ENCODE assay signal across 11 cellular contexts in genomic region chr17:1563786-1564613, GRCh38. TPM values are rescaled to one million over a fixed set of nuclear protein-coding genes. Genes with fewer than 3 reads are reported as not detected.
DNase-seq lines count a peak whose midpoint lies in the region; TF ChIP-seq lines count a peak whose summit lies in the region.
"Had no signal": no experiment of that assay in that cellular context is flagged by ENCODE, and none has a peak within 500 bp of the region (broad histone marks: within the 10 kb centered on the region; RNA-seq: fewer than 3 reads in every experiment).

No MANE protein-coding gene starts in this region.

- H3K4me1 ChIP-seq in thyroid gland = peaks cover 33% of the 10 kb centered on the region in 2 donors
- H3K4me1 ChIP-seq in uterus = peaks cover 0 to 18% of the 10 kb centered on the region in 2 donors

- H3K27ac ChIP-seq in thyroid gland (peak overlapping the region in 1 of 3 donors; percentile 81), uterus (no peak overlapping the region)

- H3K36me3 ChIP-seq in thyroid gland = no peaks in the 10 kb centered on the region
- no peaks in the 10 kb centered on the region for H3K36me3 ChIP-seq in uterus

- H3K9me3 ChIP-seq in thyroid gland (no peaks in the 10 kb centered on the region), uterus (no peaks in the 10 kb centered on the region)

- peak overlapping the region; percentile 46 for H3K4me3 Mint-ChIP-seq in activated naive CD8-positive, alpha-beta T cell
- no peak overlapping the region for H3K4me3 Mint-ChIP-seq in activated naive CD8-positive, alpha-beta T cell treated with anti-CD3 and anti-CD28 coated beads for 36 hours
- H3K4me3 Mint-ChIP-seq in glutamatergic neuron (ENCODE audit: unreplicated experiment) = peak overlapping the region; percentile 23

- WGBS in thyroid gland, 2 donors = 54 to 59% methylated on average over 19 of the region's 19 CpGs

- H3K27me3 ChIP-seq in thyroid gland = no peaks in the 10 kb centered on the region
- no peaks in the 10 kb centered on the region for H3K27me3 ChIP-seq in uterus

- H3K4me3 ChIP-seq in thyroid gland (replicated peaks in 1 of 3) (no peak overlapping the region), uterus (no peak overlapping the region)

- H3K36me3 Mint-ChIP-seq in activated naive CD8-positive, alpha-beta T cell = no peaks in the 10 kb centered on the region
- H3K36me3 Mint-ChIP-seq in activated naive CD8-positive, alpha-beta T cell treated with anti-CD3 and anti-CD28 coated beads for 36 hours = peaks cover 2% of the 10 kb centered on the region
- H3K36me3 Mint-ChIP-seq in glutamatergic neuron (ENCODE audit: unreplicated experiment) = no peaks in the 10 kb centered on the region

- no peaks in the 10 kb centered on the region for H3K9me3 Mint-ChIP-seq in activated naive CD8-positive, alpha-beta T cell (ENCODE audit: low read depth)
- no peaks in the 10 kb centered on the region for H3K9me3 Mint-ChIP-seq in activated naive CD8-positive, alpha-beta T cell treated with anti-CD3 and anti-CD28 coated beads for 36 hours
- peaks cover 3% of the 10 kb centered on the region for H3K9me3 Mint-ChIP-seq in glutamatergic neuron (ENCODE audit: unreplicated experiment)

- intact Hi-C loops in thyroid gland (cut with DNase I) (no loop called here), uterus (cut with DNase I; ENCODE audit: low total_unique reads) (no loop called here)

- H3K27ac Mint-ChIP-seq in activated naive CD8-positive, alpha-beta T cell = no peak overlapping the region
- no peak overlapping the region for H3K27ac Mint-ChIP-seq in activated naive CD8-positive, alpha-beta T cell treated with anti-CD3 and anti-CD28 coated beads for 36 hours
- peak overlapping the region; percentile 14 for H3K27ac Mint-ChIP-seq in glutamatergic neuron (ENCODE audit: unreplicated experiment)

- TF ChIP-seq POLR2A in thyroid gland (IDR thresholded peaks at IDR 0.05) (peak in 1 of 2 donors; percentile 16), uterus (IDR thresholded peaks at IDR 0.05) (no peak)

- DNase-seq in activated naive CD8-positive, alpha-beta T cell treated with anti-CD3 and anti-CD28 coated beads for 36 hours = no peak
- DNase-seq in SK-N-DZ (ENCODE audit: low spot score) = peak; percentile 56
- DNase-seq in glutamatergic neuron = no peak
- DNase-seq in thyroid gland = peak; percentile 74 to 76
- DNase-seq in iPS-NIHi7 (ENCODE audit: extremely low spot score) = no peak
- no peak for DNase-seq in uterus
- DNase-seq in dermis blood vessel endothelial cell = no peak
- DNase-seq: NCI-H187; stimulated activated CD4-positive, alpha-beta T cell treated with anti-CD3 and anti-CD28 coated beads, Interleukin-15, amount 100 ng/mL, for 24 hours; stimulated activated naive CD4-positive, alpha-beta T cell treated with Interleukin-2 at 50 U/mL for 16 hours had no signal

- peaks cover 41% of the 10 kb centered on the region for H3K4me1 Mint-ChIP-seq in activated naive CD8-positive, alpha-beta T cell (ENCODE audit: low read depth)
- peaks cover 33% of the 10 kb centered on the region for H3K4me1 Mint-ChIP-seq in activated naive CD8-positive, alpha-beta T cell treated with anti-CD3 and anti-CD28 coated beads for 36 hours
- H3K4me1 Mint-ChIP-seq in glutamatergic neuron (ENCODE audit: low read depth, unreplicated experiment) = peaks cover 15% of the 10 kb centered on the region

- H3K27me3 Mint-ChIP-seq in activated naive CD8-positive, alpha-beta T cell = no peaks in the 10 kb centered on the region
- no peaks in the 10 kb centered on the region for H3K27me3 Mint-ChIP-seq in activated naive CD8-positive, alpha-beta T cell treated with anti-CD3 and anti-CD28 coated beads for 36 hours
- peaks cover 17% of the 10 kb centered on the region for H3K27me3 Mint-ChIP-seq in glutamatergic neuron (ENCODE audit: unreplicated experiment)

- TF ChIP-seq CTCF in glutamatergic neuron (IDR thresholded peaks at IDR 0.05; ENCODE audit: partially characterized antibody, unreplicated experiment) (no peak), thyroid gland (IDR thresholded peaks at IDR 0.05) (peak in 1 of 6 experiments; percentile 10), uterus (IDR thresholded peaks at IDR 0.05) (no peak)

RNA-seq across cellular contexts. Expression of gene PITPNA, which starts 1.4 kb away (rescaled TPM):
- total RNA-seq in activated naive CD8-positive, alpha-beta T cell treated with anti-CD3 and anti-CD28 coated beads for 36 hours = 10 to 100 TPM; 54.9 to 58.4 TPM
- polyA plus RNA-seq in SK-N-DZ (2014; cell fraction: cytosol; rRNA removed) = 13.5 and 18.0 TPM in 2 replicates
- polyA plus RNA-seq in SK-N-DZ (2014; cell fraction: nucleus; rRNA removed) = 11.6 and 16.5 TPM in 2 replicates
- total RNA-seq in glutamatergic neuron (ENCODE audit: unreplicated experiment) (65.5 TPM), thyroid gland (10 to 100 TPM; 49.9 to 64.7 (median 54.2) TPM), uterus (10 to 100 TPM; 18.5 to 83.6 (median 24.2) TPM), dermis blood vessel endothelial cell (18.5 and 29.6 TPM in 2 replicates)

RNA-seq across cellular contexts. Expression of gene INPP5K, which starts 47.6 kb away (rescaled TPM):
- total RNA-seq in activated naive CD8-positive, alpha-beta T cell treated with anti-CD3 and anti-CD28 coated beads for 36 hours = 10 to 100 TPM; 18.1 to 18.2 TPM
- polyA plus RNA-seq in SK-N-DZ (2014; cell fraction: cytosol; rRNA removed) = 37.8 and 68.7 TPM in 2 replicates
- 36.9 and 41.0 TPM in 2 replicates for polyA plus RNA-seq in SK-N-DZ (2014; cell fraction: nucleus; rRNA removed)
- total RNA-seq in glutamatergic neuron (ENCODE audit: unreplicated experiment) (42.4 TPM), thyroid gland (100 to 1,000 TPM; 124 to 285 (median 158) TPM), uterus (10 to 100 TPM; 14.1 to 49.3 (median 31.4) TPM), dermis blood vessel endothelial cell (74.7 and 88.0 TPM in 2 replicates)

Comparison
In these comparisons a context has a peak if more than half of its experiments do, and no peak if none do; other contexts are left out.
1. DNase-seq: peak in SK-N-DZ (single experiment) and thyroid gland (2 of 2); none in activated naive CD8-positive, alpha-beta T cell treated with anti-CD3 and anti-CD28 coated beads for 36 hours (single experiment), glutamatergic neuron (single experiment), iPS-NIHi7 (single experiment), uterus (0 of 2) and dermis blood vessel endothelial cell (single experiment).